Comparison of ENCODE assay signal across 17 cellular contexts in genomic region chr6:4901256-4902061, GRCh38.
DNase-seq lines count a peak whose midpoint lies in the region; ATAC-seq, FAIRE-seq and TF ChIP-seq lines count a peak whose summit lies in the region.
"Had no signal": no experiment of that assay in that cellular context is flagged by ENCODE, and none has a peak within 500 bp of the region (broad histone marks: within the 10 kb centered on the region; RNA-seq: fewer than 3 reads in every experiment).

No MANE protein-coding gene starts in this region.

- WGBS in right lobe of liver (ENCODE audit: insufficient coverage, low coverage, low lambda C conversion rate, missing lambda C conversion rate): 34% methylated on average over 10 of the region's 10 CpGs

- H3K27ac ChIP-seq in right lobe of liver (peak overlapping the region; percentile 46 to 77 (median 65)), GM23338 (ENCODE audit: low read depth) (no peak overlapping the region)
- H3K27ac ChIP-seq: thyroid gland had no signal

- H2AFZ ChIP-seq in GM23338: no peak overlapping the region

- H3K27me3 ChIP-seq in right lobe of liver (no peaks in the 10 kb centered on the region), GM23338 (ENCODE audit: insufficient read depth) (no peaks in the 10 kb centered on the region)
- H3K27me3 ChIP-seq: MG63, thyroid gland had no signal

- H3K27me3 Mint-ChIP-seq in GM23338 (ENCODE audit: insufficient read depth, low read depth, poor library complexity): peaks cover 7% of the 10 kb centered on the region
- H3K27me3 Mint-ChIP-seq: activated naive CD8-positive, alpha-beta T cell treated with anti-CD3 and anti-CD28 coated beads, Interleukin-2, amount 10 ng/mL, durations not matched to agents 7 days and 5 days; CD4-positive, alpha-beta T cell had no signal

- ATAC-seq in GM21526 (IDR thresholded peaks at IDR 0.05; ENCODE audit: low FRiP score, unreplicated experiment) (peak; percentile 62), HG03565 (IDR thresholded peaks at IDR 0.05; ENCODE audit: unreplicated experiment) (peak; percentile 50), right lobe of liver (peak; percentile 80 to 93 (median 87)), GM23338 (no peak)
- ATAC-seq: natural killer cell had no signal

- H3K36me3 ChIP-seq in right lobe of liver (no peaks in the 10 kb centered on the region), GM23338 (ENCODE audit: insufficient read depth) (no peaks in the 10 kb centered on the region)
- H3K36me3 ChIP-seq: MG63 had no signal

- no peaks in the 10 kb centered on the region for H3K9me3 ChIP-seq in right lobe of liver
- H3K9me3 ChIP-seq: MG63, thyroid gland had no signal

- peak; percentile 20 for DNase-seq in GM12891 (ENCODE audit: insufficient read length, low spot score)
- no peak for DNase-seq in right lobe of liver
- no peak for DNase-seq in NCI-H2029 (lab: John Stamatoyannopoulos, UW)
- no peak for DNase-seq in NCI-H748 treated with DMSO at 0.1 percent for 48 hours (lab: John Stamatoyannopoulos, UW)
- no peak for DNase-seq in iPS-NIHi11 (ENCODE audit: low spot score)
- no peak for DNase-seq in GM23338 (ENCODE audit: low spot score)
- DNase-seq: activated CD4-positive, alpha-beta T cell treated with anti-CD3 and anti-CD28 coated beads for 4 hours; activated naive CD8-positive, alpha-beta T cell treated with anti-CD3 and anti-CD28 coated beads, Interleukin-2, amount 10 ng/mL, durations not matched to agents 7 days and 5 days; CD4-positive, alpha-beta T cell; effector CD8-positive, alpha-beta T cell; hypothalamus; MG63; natural killer cell; stimulated activated CD4-positive, alpha-beta T cell treated with anti-CD3 and anti-CD28 coated beads, Interleukin-2, amount 100 ng/mL, for 48 hours; thyroid gland had no signal

- H4K20me1 ChIP-seq in GM23338 (replicated peaks; ENCODE audit: insufficient read depth): peaks cover 59% of the 10 kb centered on the region

- H3K4me1 ChIP-seq in right lobe of liver (peaks cover 0 to 19% (median 11%) of the 10 kb centered on the region in 4 donors), GM23338 (ENCODE audit: insufficient read depth) (peaks cover 8% of the 10 kb centered on the region)

- H3K9me2 ChIP-seq in GM23338 (ENCODE audit: insufficient read depth): no peaks in the 10 kb centered on the region

- intact Hi-C loops in right lobe of liver (cut with DNase I): no loop called here

- no peak for TF ChIP-seq CTCF in right lobe of liver (IDR thresholded peaks at IDR 0.05)
- TF ChIP-seq CTCF in GM23338 (conservative IDR thresholded peaks at IDR 0.05; ENCODE audit: low read depth in 2 of 2): no peak

- no peaks in the 10 kb centered on the region for H3F3A ChIP-seq in GM23338 (replicated peaks; ENCODE audit: low read depth)

- TF ChIP-seq POLR2A in GM12891 (IDR thresholded peaks at IDR 0.05; ENCODE audit: low read depth, low read length) (no peak), right lobe of liver (IDR thresholded peaks at IDR 0.05) (no peak)

- no peak overlapping the region for H3K27ac Mint-ChIP-seq in GM23338
- H3K27ac Mint-ChIP-seq: activated naive CD8-positive, alpha-beta T cell treated with anti-CD3 and anti-CD28 coated beads, Interleukin-2, amount 10 ng/mL, durations not matched to agents 7 days and 5 days; CD4-positive, alpha-beta T cell; natural killer cell had no signal

- H3K4me3 Mint-ChIP-seq in GM23338: no peak overlapping the region
- H3K4me3 Mint-ChIP-seq: activated naive CD8-positive, alpha-beta T cell treated with anti-CD3 and anti-CD28 coated beads, Interleukin-2, amount 10 ng/mL, durations not matched to agents 7 days and 5 days; CD4-positive, alpha-beta T cell; natural killer cell had no signal

- peak; percentile 92 for FAIRE-seq in GM12891 (lab: Jason Lieb, UNC)

- no peak overlapping the region for H3K4me2 ChIP-seq in GM23338

- H3K4me1 Mint-ChIP-seq in GM23338: peaks cover 50% of the 10 kb centered on the region

- H3K4me3 ChIP-seq in right lobe of liver: no peak overlapping the region
- H3K4me3 ChIP-seq in GM23338: no peak overlapping the region
- H3K4me3 ChIP-seq: MG63, thyroid gland had no signal

- peaks cover 43% of the 10 kb centered on the region for H3K36me3 Mint-ChIP-seq in GM23338 (ENCODE audit: low read depth)
- H3K36me3 Mint-ChIP-seq: natural killer cell had no signal

- H3K79me2 ChIP-seq in GM23338 (replicated peaks; ENCODE audit: insufficient read depth): peaks cover 98% of the 10 kb centered on the region

- peaks cover 3% of the 10 kb centered on the region; the same call in 1 of the 3 replicates for H3K9me3 Mint-ChIP-seq in GM23338
- H3K9me3 Mint-ChIP-seq: activated naive CD8-positive, alpha-beta T cell treated with anti-CD3 and anti-CD28 coated beads, Interleukin-2, amount 10 ng/mL, durations not matched to agents 7 days and 5 days; CD4-positive, alpha-beta T cell had no signal

TF ChIP-seq in GM12891, 5 proteins besides CTCF, POLR2A, EP300 and RAD21:
- TF ChIP-seq POU2F2 (IDR thresholded peaks at IDR 0.05; ENCODE audit: low read depth, low read length) (peak; percentile 49; the same call in 1 of the 2 replicates), POLR2AphosphoS5 (IDR thresholded peaks at IDR 0.05; ENCODE audit: low read depth, low read length) (peak; percentile 48; the same call in 1 of the 2 replicates), TAF1 (IDR thresholded peaks at IDR 0.05; ENCODE audit: low read depth, low read length) (no peak)
TF ChIP-seq in GM12891: peak in this region for 2.

TF ChIP-seq in GM23338, 12 proteins besides CTCF, POLR2A, EP300 and RAD21:
- no peak for TF ChIP-seq CREB1 (CRISPR knock-in tag; IDR thresholded peaks at IDR 0.05; ENCODE audit: low read depth)
- TF ChIP-seq NANOG (IDR thresholded peaks at IDR 0.05; ENCODE audit: borderline replicate concordance): no peak
- TF ChIP-seq, protein P1, sequence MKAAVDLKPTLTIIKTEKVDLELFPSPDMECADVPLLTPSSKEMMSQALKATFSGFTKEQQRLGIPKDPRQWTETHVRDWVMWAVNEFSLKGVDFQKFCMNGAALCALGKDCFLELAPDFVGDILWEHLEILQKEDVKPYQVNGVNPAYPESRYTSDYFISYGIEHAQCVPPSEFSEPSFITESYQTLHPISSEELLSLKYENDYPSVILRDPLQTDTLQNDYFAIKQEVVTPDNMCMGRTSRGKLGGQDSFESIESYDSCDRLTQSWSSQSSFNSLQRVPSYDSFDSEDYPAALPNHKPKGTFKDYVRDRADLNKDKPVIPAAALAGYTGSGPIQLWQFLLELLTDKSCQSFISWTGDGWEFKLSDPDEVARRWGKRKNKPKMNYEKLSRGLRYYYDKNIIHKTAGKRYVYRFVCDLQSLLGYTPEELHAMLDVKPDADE (IDR thresholded peaks at IDR 0.05): no peak
- TF ChIP-seq, protein P2, sequence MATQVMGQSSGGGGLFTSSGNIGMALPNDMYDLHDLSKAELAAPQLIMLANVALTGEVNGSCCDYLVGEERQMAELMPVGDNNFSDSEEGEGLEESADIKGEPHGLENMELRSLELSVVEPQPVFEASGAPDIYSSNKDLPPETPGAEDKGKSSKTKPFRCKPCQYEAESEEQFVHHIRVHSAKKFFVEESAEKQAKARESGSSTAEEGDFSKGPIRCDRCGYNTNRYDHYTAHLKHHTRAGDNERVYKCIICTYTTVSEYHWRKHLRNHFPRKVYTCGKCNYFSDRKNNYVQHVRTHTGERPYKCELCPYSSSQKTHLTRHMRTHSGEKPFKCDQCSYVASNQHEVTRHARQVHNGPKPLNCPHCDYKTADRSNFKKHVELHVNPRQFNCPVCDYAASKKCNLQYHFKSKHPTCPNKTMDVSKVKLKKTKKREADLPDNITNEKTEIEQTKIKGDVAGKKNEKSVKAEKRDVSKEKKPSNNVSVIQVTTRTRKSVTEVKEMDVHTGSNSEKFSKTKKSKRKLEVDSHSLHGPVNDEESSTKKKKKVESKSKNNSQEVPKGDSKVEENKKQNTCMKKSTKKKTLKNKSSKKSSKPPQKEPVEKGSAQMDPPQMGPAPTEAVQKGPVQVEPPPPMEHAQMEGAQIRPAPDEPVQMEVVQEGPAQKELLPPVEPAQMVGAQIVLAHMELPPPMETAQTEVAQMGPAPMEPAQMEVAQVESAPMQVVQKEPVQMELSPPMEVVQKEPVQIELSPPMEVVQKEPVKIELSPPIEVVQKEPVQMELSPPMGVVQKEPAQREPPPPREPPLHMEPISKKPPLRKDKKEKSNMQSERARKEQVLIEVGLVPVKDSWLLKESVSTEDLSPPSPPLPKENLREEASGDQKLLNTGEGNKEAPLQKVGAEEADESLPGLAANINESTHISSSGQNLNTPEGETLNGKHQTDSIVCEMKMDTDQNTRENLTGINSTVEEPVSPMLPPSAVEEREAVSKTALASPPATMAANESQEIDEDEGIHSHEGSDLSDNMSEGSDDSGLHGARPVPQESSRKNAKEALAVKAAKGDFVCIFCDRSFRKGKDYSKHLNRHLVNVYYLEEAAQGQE (IDR thresholded peaks at IDR 0.05; ENCODE audit: unreplicated experiment): no peak
- TF ChIP-seq EZH2phosphoT487 (IDR thresholded peaks at IDR 0.05; ENCODE audit: unreplicated experiment): no peak
- no peak for TF ChIP-seq JUNB (IDR thresholded peaks at IDR 0.05; ENCODE audit: unreplicated experiment)
- TF ChIP-seq ZNF114 (CRISPR knock-in tag; IDR thresholded peaks at IDR 0.05): no peak
- no peak for TF ChIP-seq POLR2AphosphoS5 (IDR thresholded peaks at IDR 0.05; ENCODE audit: low read depth)
- no peak for TF ChIP-seq ZNF331 (CRISPR knock-in tag; IDR thresholded peaks at IDR 0.05; ENCODE audit: low read depth)
